19 cellular contexts compared by ENCODE assay signal in the genomic region with DNA sequence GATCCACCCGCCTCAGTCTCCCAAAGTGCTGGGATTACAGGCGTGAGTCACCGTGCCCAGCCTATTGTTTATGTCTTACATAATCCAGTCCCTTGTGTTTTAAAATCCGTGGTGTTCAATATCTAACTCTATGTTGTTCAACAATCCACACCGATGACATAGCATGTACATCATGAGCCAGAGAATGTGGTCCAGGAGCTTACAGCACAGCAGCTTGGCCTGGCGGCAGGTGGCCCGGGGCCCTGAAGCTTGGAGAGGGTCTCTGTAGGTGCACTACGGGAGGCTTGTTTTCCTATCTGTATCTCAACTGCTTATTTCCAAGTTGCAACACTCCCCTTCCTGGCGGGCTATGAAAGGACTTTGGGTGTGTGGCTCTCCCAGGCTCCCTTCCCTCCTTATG.
"Had no signal": no experiment of that assay in that cellular context is flagged by ENCODE, and none has a peak within 500 bp of the region (broad histone marks: within the 10 kb centered on the region; RNA-seq: fewer than 3 reads in every experiment).

No MANE protein-coding gene starts in this region.

- H3K9me3 Mint-ChIP-seq: type B pancreatic cell had no signal

- H3K4me1 ChIP-seq: breast epithelium, left ventricle myocardium inferior, lower lobe of right lung, neural progenitor cell, parathyroid adenoma, right lobe of liver, stomach had no signal

- H3K27ac ChIP-seq: breast epithelium, epithelial cell of prostate, left ventricle myocardium inferior, lower lobe of right lung, neural progenitor cell, parathyroid adenoma, right lobe of liver, stomach had no signal

- DNase-seq: cortex of kidney; left cardiac atrium; left ventricle myocardium inferior; lower lobe of right lung; right lobe of liver; stimulated activated CD4-positive, alpha-beta T cell treated with anti-CD3 and anti-CD28 coated beads, Interleukin-2, amount 100 ng/mL, for 24 hours; stimulated activated CD4-positive, alpha-beta T cell treated with anti-CD3 and anti-CD28 coated beads, Interleukin-4, amount 100 ng/mL, for 24 hours; stomach; thyroid gland had no signal

- H3K9me3 ChIP-seq: breast epithelium, left ventricle myocardium inferior, lower lobe of right lung, right lobe of liver, stomach, thyroid gland had no signal

- H3K27me3 ChIP-seq: breast epithelium, neural progenitor cell, right lobe of liver, stomach, thyroid gland had no signal

- H3K79me2 ChIP-seq: parathyroid adenoma had no signal

- ATAC-seq: esophagus mucosa; left cardiac atrium; lower lobe of right lung; right lobe of liver; stimulated activated effector memory CD8-positive, alpha-beta T cell treated with anti-CD3 and anti-CD28 coated beads, Interleukin-12 subunit alpha, Interleukin-12 subunit beta, amount 100 ng/mL, for 72 hours had no signal

- H3K27me3 Mint-ChIP-seq: memory B cell, progenitor cell of endocrine pancreas, type B pancreatic cell had no signal

- H3K4me1 Mint-ChIP-seq: neural progenitor cell had no signal

- H3K36me3 Mint-ChIP-seq: memory B cell, neural progenitor cell, type B pancreatic cell had no signal

- H3K4me3 Mint-ChIP-seq: memory B cell; nephron; neural progenitor cell; stimulated activated effector memory CD8-positive, alpha-beta T cell treated with anti-CD3 and anti-CD28 coated beads, Interleukin-12 subunit alpha, Interleukin-12 subunit beta, amount 100 ng/mL, for 72 hours; type B pancreatic cell had no signal

- H2AFZ ChIP-seq: parathyroid adenoma had no signal

- H3K27ac Mint-ChIP-seq: memory B cell; nephron; neural progenitor cell; progenitor cell of endocrine pancreas; stimulated activated effector memory CD8-positive, alpha-beta T cell treated with anti-CD3 and anti-CD28 coated beads, Interleukin-12 subunit alpha, Interleukin-12 subunit beta, amount 100 ng/mL, for 72 hours; type B pancreatic cell had no signal

- H3K4me2 ChIP-seq: neural progenitor cell had no signal

- H3K4me3 ChIP-seq: breast epithelium, left ventricle myocardium inferior, lower lobe of right lung, neural progenitor cell, right lobe of liver, stomach, thyroid gland had no signal

- H3K9ac ChIP-seq: neural progenitor cell, parathyroid adenoma had no signal

- H3K36me3 ChIP-seq: breast epithelium, left ventricle myocardium inferior, lower lobe of right lung, neural progenitor cell, right lobe of liver, stomach, thyroid gland had no signal
